ENCODE assay signal across 8 cellular contexts in the genomic region with DNA sequence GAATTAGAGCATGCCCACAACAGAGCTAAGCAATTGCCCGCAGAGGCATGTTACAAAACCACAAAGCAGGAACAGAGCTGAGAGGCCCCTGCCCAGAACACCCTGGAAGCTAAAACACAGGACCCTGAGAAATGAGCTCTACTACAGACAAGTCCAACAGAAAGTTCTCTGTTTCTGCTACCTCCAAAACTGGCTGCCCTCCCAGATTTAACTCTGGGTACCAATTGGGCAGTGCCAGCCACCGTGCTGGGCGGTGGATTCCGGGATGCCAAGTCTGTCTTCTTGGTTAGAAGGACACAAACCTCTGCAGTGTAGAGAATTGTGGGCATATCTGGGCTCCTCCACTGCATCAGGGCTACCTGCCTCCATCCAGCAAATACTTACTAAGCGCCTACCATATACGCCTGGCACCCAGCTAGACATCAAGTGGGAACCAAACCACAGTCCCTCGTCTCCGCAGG.
DNase-seq lines count a peak whose midpoint lies in the region; ATAC-seq and TF ChIP-seq lines count a peak whose summit lies in the region.

No MANE protein-coding gene starts in this region.

- H3K4me3 ChIP-seq in BLaER1 = peak overlapping the region; percentile 75
- peak overlapping the region; percentile 87 for H3K4me3 ChIP-seq in MM.1S (ENCODE audit: low read length)
- peak overlapping the region; percentile 69 for H3K4me3 ChIP-seq in cardiac fibroblast (replicated peaks in 1 of 2; ENCODE audit: low read depth in 2 of 2, low read length in 2 of 2)
- H3K4me3 ChIP-seq in mucosa of rectum (ENCODE audit: low read length in 2 of 2) = peak overlapping the region; percentile 75 to 79

- H3K36me3 ChIP-seq in BLaER1 (no peaks in the 10 kb centered on the region), MM.1S (replicated peaks; ENCODE audit: insufficient read depth, low read length) (no peaks in the 10 kb centered on the region), mucosa of rectum (ENCODE audit: control insufficient read depth in 2 of 2, insufficient read depth in 2 of 2, low read length in 2 of 2) (no peaks in the 10 kb centered on the region)

- ATAC-seq in GM18861 (IDR thresholded peaks at IDR 0.05; ENCODE audit: unreplicated experiment) = no peak
- ATAC-seq in GM18870 (IDR thresholded peaks at IDR 0.05; ENCODE audit: unreplicated experiment) = no peak

- peak overlapping the region; percentile 79 for H2AFZ ChIP-seq in MM.1S (ENCODE audit: low read length)

- DNase-seq in MM.1S (no peak), cardiac fibroblast (ENCODE audit: low read depth in 2 of 2) (no peak), DMS114 treated with DMSO at 0.1 percent for 48 hours (lab: John Stamatoyannopoulos, UW; ENCODE audit: unreplicated experiment) (no peak)
- no peak for DNase-seq in activated CD8-positive, alpha-beta memory T cell treated with anti-CD3 and anti-CD28 coated beads, Interleukin-2, amount 50 U/mL, for 4 hours

- TF ChIP-seq CTCF in MM.1S (IDR thresholded peaks at IDR 0.05; ENCODE audit: low read length) = no peak
- no peak for TF ChIP-seq CTCF in cardiac fibroblast (IDR thresholded peaks at IDR 0.05; ENCODE audit: low read depth, low read length)

- H3K27me3 ChIP-seq in BLaER1 = peaks cover 30% of the 10 kb centered on the region
- no peaks in the 10 kb centered on the region for H3K27me3 ChIP-seq in MM.1S (replicated peaks; ENCODE audit: insufficient read depth, low read length)
- H3K27me3 ChIP-seq in mucosa of rectum (ENCODE audit: control insufficient read depth in 2 of 2, insufficient read depth in 2 of 2, low read length in 2 of 2) = peaks cover 0 to 2% of the 10 kb centered on the region in 2 donors

- H3K9me3 ChIP-seq in BLaER1 = no peaks in the 10 kb centered on the region; the same call in 1 of the 2 replicates
- H3K9me3 ChIP-seq in MM.1S (replicated peaks; ENCODE audit: insufficient read depth, low read length) = no peaks in the 10 kb centered on the region
- no peaks in the 10 kb centered on the region for H3K9me3 ChIP-seq in mucosa of rectum (ENCODE audit: control insufficient read depth in 2 of 2, low read length in 2 of 2)

- H3K9ac ChIP-seq in BLaER1 = peak overlapping the region; percentile 74
- peak overlapping the region; percentile 75 for H3K9ac ChIP-seq in MM.1S (ENCODE audit: low read length)
- peak overlapping the region; percentile 27 to 90 for H3K9ac ChIP-seq in mucosa of rectum (ENCODE audit: low read depth in 1 of 2, low read length in 2 of 2)

- H3F3A ChIP-seq in MM.1S (ENCODE audit: insufficient read depth, low read length) = no peaks in the 10 kb centered on the region

- H3K9me2 ChIP-seq in MM.1S (replicated peaks; ENCODE audit: insufficient read depth, low read length) = no peaks in the 10 kb centered on the region

- H3K4me2 ChIP-seq in BLaER1 (peak overlapping the region; percentile 100), MM.1S (ENCODE audit: low read depth, low read length) (peak overlapping the region; percentile 80)

- peaks cover 47% of the 10 kb centered on the region for H3K79me2 ChIP-seq in MM.1S (ENCODE audit: low read length)

- H4K20me1 ChIP-seq in BLaER1 (peaks cover 40% of the 10 kb centered on the region), MM.1S (ENCODE audit: insufficient read depth, low read length) (no peaks in the 10 kb centered on the region)

- peaks cover 32% of the 10 kb centered on the region for H3K4me1 ChIP-seq in BLaER1
- H3K4me1 ChIP-seq in MM.1S (ENCODE audit: low read length) = 0 out of 2 replicates have a peak, but pooled peaks cover 6% of the 10 kb centered on the region
- peaks cover 18 to 29% of the 10 kb centered on the region in 2 donors for H3K4me1 ChIP-seq in mucosa of rectum (ENCODE audit: control insufficient read depth in 2 of 2, insufficient read depth in 2 of 2, low read length in 2 of 2)

- H3K27ac ChIP-seq in BLaER1 = no peak overlapping the region
- H3K27ac ChIP-seq in MM.1S (ENCODE audit: low read length) = no peak overlapping the region
- peak overlapping the region; percentile 90 to 91 for H3K27ac ChIP-seq in mucosa of rectum (ENCODE audit: low read depth in 2 of 2, low read length in 2 of 2)

Comparison
In these comparisons a context has a peak if more than half of its experiments do, and no peak if none do; other contexts are left out.
1. H3K27ac ChIP-seq: peak in mucosa of rectum (2 of 2); none in BLaER1 (single experiment) and MM.1S (single experiment).
2. Peak in every context shown above with its lines, with median percentiles within 50 percentile points of each other: H3K4me3 ChIP-seq and H3K9ac ChIP-seq.